10 cellular contexts compared by ENCODE assay signal in the genomic region with DNA sequence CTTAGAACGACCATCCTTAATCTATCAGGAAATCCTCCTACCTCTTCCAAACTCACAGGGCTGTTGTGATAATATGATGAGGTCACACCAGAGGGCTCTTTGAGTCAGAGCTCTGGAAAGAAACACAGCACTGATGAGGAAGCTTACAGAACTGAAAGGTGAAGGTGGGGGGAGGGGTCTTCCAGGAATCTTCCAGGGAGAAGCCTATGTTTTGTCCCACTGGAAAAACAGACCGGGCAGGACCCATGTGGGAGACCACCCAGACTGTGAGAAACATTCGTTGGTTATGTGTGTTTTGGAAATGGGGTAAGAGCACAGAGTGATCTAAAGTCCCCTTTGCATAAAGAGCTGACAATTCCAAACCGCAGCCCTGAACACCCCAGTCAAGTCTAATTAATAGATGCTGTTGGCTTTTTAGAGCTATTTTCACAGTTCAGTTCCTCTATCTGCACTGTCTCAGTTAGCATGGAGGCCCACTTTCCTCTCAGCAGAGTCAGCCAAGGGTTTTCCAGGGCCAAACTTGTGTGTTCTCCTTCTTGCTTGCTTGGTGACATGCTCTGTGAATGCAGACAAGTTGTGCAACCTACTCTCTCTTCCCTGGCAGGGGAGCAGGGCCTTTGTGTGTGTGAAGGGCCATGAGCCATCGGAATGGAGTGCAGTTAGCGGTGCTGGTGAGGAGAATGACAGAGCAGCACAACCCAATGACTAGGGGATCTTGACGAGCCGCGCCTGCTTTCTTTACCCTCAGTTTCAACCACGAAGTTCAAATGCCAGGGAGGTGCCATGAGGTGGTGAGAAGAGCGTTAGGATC. TPM values are rescaled to one million over a fixed set of nuclear protein-coding genes. Genes with fewer than 3 reads are reported as not detected.
DNase-seq lines count a peak whose midpoint lies in the region; ATAC-seq and TF ChIP-seq lines count a peak whose summit lies in the region.
"Had no signal": no experiment of that assay in that cellular context is flagged by ENCODE, and none has a peak within 500 bp of the region (broad histone marks: within the 10 kb centered on the region; RNA-seq: fewer than 3 reads in every experiment).

No MANE protein-coding gene starts in this region.

- H3K4me2 ChIP-seq in PC-3 (ENCODE audit: low read length), result peak overlapping the region; percentile 43

- no peak for ATAC-seq in PC-3
- ATAC-seq in HG03432 (IDR thresholded peaks at IDR 0.05; ENCODE audit: unreplicated experiment), result no peak
- ATAC-seq in GM21786 (IDR thresholded peaks at IDR 0.05; ENCODE audit: unreplicated experiment), result no peak

- no TSS peak for BruUV-seq in PC-3 (replicated peaks; lab: Mats Ljungman, UMichigan)

- intact Hi-C loops in PC-3 (cut with micrococcal nuclease), result no loop called here

- DNase-seq in Daoy (ENCODE audit: low read depth) (peak; percentile 97), PC-3 (peak; percentile 97), osteocyte (ENCODE audit: extremely low spot score, unreplicated experiment) (no peak), NCI-H524 (lab: John Stamatoyannopoulos, UW) (no peak), NCI-H146 treated with DMSO at 0.1 percent for 48 hours (lab: John Stamatoyannopoulos, UW; ENCODE audit: unreplicated experiment) (no peak)

- H3K27me3 ChIP-seq in PC-3 (ENCODE audit: low read length) (no peaks in the 10 kb centered on the region), esophagus (ENCODE audit: control insufficient read depth in 1 of 2, insufficient read depth in 2 of 2, low read length in 2 of 2) (no peaks in the 10 kb centered on the region)

- peak overlapping the region; percentile 81 for H3K27ac ChIP-seq in PC-3 (ENCODE audit: low read length)
- peak overlapping the region; percentile 83 to 85 for H3K27ac ChIP-seq in esophagus (ENCODE audit: low read depth in 2 of 2, low read length in 1 of 2)

- H3K4me3 Mint-ChIP-seq in osteocyte (ENCODE audit: unreplicated experiment), result no peak overlapping the region

- POLR2A ChIA-PET in PC-3 (lab: Charles Lee; ENCODE audit: unreplicated experiment), result no interaction called here

- peaks cover 53% of the 10 kb centered on the region for H3K4me1 ChIP-seq in PC-3 (ENCODE audit: insufficient read depth, low read length)
- H3K4me1 ChIP-seq in esophagus (ENCODE audit: control insufficient read depth in 2 of 2, insufficient read depth in 2 of 2, low read length in 1 of 2), result peaks cover 0 to 10% of the 10 kb centered on the region in 2 donors

- no peaks in the 10 kb centered on the region for H3K36me3 Mint-ChIP-seq in osteocyte (ENCODE audit: unreplicated experiment)

- TF ChIP-seq CTCF in PC-3 (conservative IDR thresholded peaks at IDR 0.05; ENCODE audit: low read depth, low read length) (no peak), osteocyte (IDR thresholded peaks at IDR 0.05) (no peak)

- peak overlapping the region; percentile 7 for H2AFZ ChIP-seq in PC-3 (ENCODE audit: low read length)

- peaks cover 30% of the 10 kb centered on the region for H3K4me1 Mint-ChIP-seq in osteocyte (ENCODE audit: unreplicated experiment)

- no peaks in the 10 kb centered on the region for H3K79me2 ChIP-seq in PC-3 (ENCODE audit: low read length)

- no peaks in the 10 kb centered on the region for H4K20me1 ChIP-seq in PC-3 (ENCODE audit: low read length)

- CTCF ChIA-PET in PC-3 (lab: Charles Lee), result interaction anchor here (0.5 to 1.2 kb wide), 3 partner anchors 9 to 21 kb away, joined by 3 to 5 read pairs (median 4); no protein-coding TSS in a partner anchor

- H3F3A ChIP-seq in PC-3 (ENCODE audit: low read length, unreplicated experiment), result peaks cover 13% of the 10 kb centered on the region

- no peaks in the 10 kb centered on the region for H3K9me3 Mint-ChIP-seq in osteocyte (ENCODE audit: unreplicated experiment)

- H3K27ac Mint-ChIP-seq in osteocyte (ENCODE audit: unreplicated experiment), result peak overlapping the region; percentile 5

- H3K9ac ChIP-seq in PC-3 (ENCODE audit: low read length), result peak overlapping the region; percentile 50

- H3K4me3 ChIP-seq in PC-3 (ENCODE audit: low read length), result no peak overlapping the region
- no peak overlapping the region for H3K4me3 ChIP-seq in esophagus (ENCODE audit: low read depth in 1 of 2, low read length in 2 of 2)

- 52 to 53% methylated on average over 11 of the region's 11 CpGs for WGBS in esophagus, 2 donors

- no peaks in the 10 kb centered on the region for H3K9me2 ChIP-seq in PC-3 (replicated peaks; ENCODE audit: low read length)

- H3K9me3 ChIP-seq in PC-3 (ENCODE audit: low read length) (no peaks in the 10 kb centered on the region), esophagus (ENCODE audit: control insufficient read depth in 2 of 2, insufficient read depth in 1 of 2, low read depth in 1 of 2, low read length in 1 of 2) (no peaks in the 10 kb centered on the region)

- no peaks in the 10 kb centered on the region for H3K27me3 Mint-ChIP-seq in osteocyte (ENCODE audit: unreplicated experiment)

- H3K36me3 ChIP-seq in PC-3 (ENCODE audit: low read depth, low read length) (no peaks in the 10 kb centered on the region), esophagus (ENCODE audit: control insufficient read depth in 2 of 2, insufficient read depth in 2 of 2, low read length in 1 of 2) (no peaks in the 10 kb centered on the region)

RNA-seq across cellular contexts. Expression of a gene that starts 12.3 kb away (rescaled TPM):
- 7.6 and 11.7 TPM in 2 replicates for total RNA-seq in Daoy (2014; rRNA removed; shearing (Covaris generic))
- 216 and 349 TPM in 2 replicates for total RNA-seq in PC-3 (2014; rRNA removed)
- 10 to 100 TPM; 40.4 to 76.9 TPM for polyA plus RNA-seq in esophagus
- 50.6 and 55.5 TPM in 2 replicates for total RNA-seq in osteocyte

RNA-seq across cellular contexts. Expression of a gene that starts 35.2 kb away (rescaled TPM):
- total RNA-seq in Daoy (2014; rRNA removed; shearing (Covaris generic)), result not detected in 2 replicates
- not detected in 2 replicates for total RNA-seq in PC-3 (2014; rRNA removed)
- polyA plus RNA-seq in esophagus, result under 1 TPM; 0.02 to 0.14 TPM
- total RNA-seq in osteocyte, result 0.43 TPM in 1 of 2 replicates, not detected in the other
- total RNA-seq: dermis microvascular lymphatic vessel endothelial cell, subcutaneous adipose tissue had no signal

RNA-seq across cellular contexts. Expression of a gene that starts 50.2 kb away (rescaled TPM):
- 866 and 897 TPM in 2 replicates for total RNA-seq in Daoy (2014; rRNA removed; shearing (Covaris generic))
- total RNA-seq in PC-3 (2014; rRNA removed) (147 and 189 TPM in 2 replicates), osteocyte (0.56 and 1.6 TPM in 2 replicates)
- polyA plus RNA-seq in esophagus, result 100 to 1,000 TPM; 174 to 333 TPM

RNA-seq across cellular contexts. Expression of a gene that starts 57.6 kb away (rescaled TPM):
- 0.06 and 0.71 TPM in 2 replicates for total RNA-seq in Daoy (2014; rRNA removed; shearing (Covaris generic))
- 310 and 381 TPM in 2 replicates for total RNA-seq in PC-3 (2014; rRNA removed)
- 100 to 1,000 TPM; 275 to 286 TPM for polyA plus RNA-seq in esophagus
- total RNA-seq in osteocyte, result 0.16 and 0.91 TPM in 2 replicates
- total RNA-seq: dermis microvascular lymphatic vessel endothelial cell had no signal

Comparison
In these comparisons a context has a peak if more than half of its experiments do, and no peak if none do; other contexts are left out.
1. DNase-seq: peak in Daoy (single experiment) and PC-3 (single experiment); none in osteocyte (single experiment), NCI-H524 (0 of 2) and NCI-H146 treated with DMSO at 0.1 percent for 48 hours (single experiment).
2. RNA of a gene that starts 50.2 kb away (total RNA-seq): 866 to 897 TPM in Daoy and 147 to 189 TPM in PC-3; 0.56 to 1.6 TPM in osteocyte; every median in the first group is over 10 times any median in the second.